In genomic region chr14:103847954-103848719, GRCh38 we compare ENCODE assay signal across 1 cellular context.
TF ChIP-seq lines count a peak whose summit lies in the region.

No MANE protein-coding gene starts in this region.

TF ChIP-seq in HepG2, 621 proteins besides CTCF, POLR2A, EP300 and RAD21 (continued from another document and continues in another):
- TF ChIP-seq ZBED4 (CRISPR knock-in tag; IDR thresholded peaks at IDR 0.05; ENCODE audit: borderline replicate concordance) = peak; percentile 46; the same call in 1 of the 2 replicates
- TF ChIP-seq ZBTB34 (CRISPR knock-in tag; IDR thresholded peaks at IDR 0.05) = no peak
- no peak for TF ChIP-seq ZNF562 (CRISPR knock-in tag; IDR thresholded peaks at IDR 0.05; ENCODE audit: borderline replicate concordance)
- TF ChIP-seq RFX5 (IDR thresholded peaks at IDR 0.05; ENCODE audit: low read depth, low read length) = no peak
- no peak for TF ChIP-seq ZNF616 (CRISPR knock-in tag; IDR thresholded peaks at IDR 0.05; ENCODE audit: low read depth)
- no peak; the same call in 1 of the 2 replicates for TF ChIP-seq ZBTB20 (CRISPR knock-in tag; IDR thresholded peaks at IDR 0.05; ENCODE audit: borderline replicate concordance, low read depth)
- no peak for TF ChIP-seq SP4 (CRISPR knock-in tag; IDR thresholded peaks at IDR 0.05)
- TF ChIP-seq ZNF772 (CRISPR knock-in tag; IDR thresholded peaks at IDR 0.05) = peak; percentile 78
- TF ChIP-seq JUND (CRISPR knock-in tag; IDR thresholded peaks at IDR 0.05) = no peak
- TF ChIP-seq ZFP91 (CRISPR knock-in tag; IDR thresholded peaks at IDR 0.05; ENCODE audit: borderline replicate concordance) = peak; percentile 72; the same call in 1 of the 2 replicates
- TF ChIP-seq JUN (CRISPR knock-in tag; IDR thresholded peaks at IDR 0.05) = no peak
- no peak for TF ChIP-seq SNRNP70 (IDR thresholded peaks at IDR 0.05; ENCODE audit: low read depth, low read length)
- TF ChIP-seq ZNF800 (CRISPR knock-in tag; IDR thresholded peaks at IDR 0.05) = no peak
- TF ChIP-seq ZBTB40 (IDR thresholded peaks at IDR 0.05) = no peak
- TF ChIP-seq ZBTB40 (CRISPR knock-in tag; IDR thresholded peaks at IDR 0.05) = no peak
- TF ChIP-seq GABPB1 (CRISPR knock-in tag; IDR thresholded peaks at IDR 0.05) = peak; percentile 54; the same call in 1 of the 2 replicates
- TF ChIP-seq KDM6A (CRISPR knock-in tag; IDR thresholded peaks at IDR 0.05; ENCODE audit: low read depth) = no peak
- peak; percentile 47; the same call in 1 of the 2 replicates for TF ChIP-seq SPEN (CRISPR knock-in tag; IDR thresholded peaks at IDR 0.05; ENCODE audit: low read depth)
- TF ChIP-seq ZNF326 (CRISPR knock-in tag; IDR thresholded peaks at IDR 0.05; ENCODE audit: borderline replicate concordance) = no peak
- TF ChIP-seq NONO (IDR thresholded peaks at IDR 0.05) = no peak
- no peak for TF ChIP-seq NONO (CRISPR knock-in tag; conservative IDR thresholded peaks at IDR 0.05)
- no peak; the same call in 1 of the 2 replicates for TF ChIP-seq NCOR1 (IDR thresholded peaks at IDR 0.05; ENCODE audit: borderline replicate concordance, low read length)
- peak; percentile 48 for TF ChIP-seq MAX (IDR thresholded peaks at IDR 0.05)
- no peak for TF ChIP-seq ZNF510 (CRISPR knock-in tag; IDR thresholded peaks at IDR 0.05; ENCODE audit: low read depth)
- TF ChIP-seq REL (CRISPR knock-in tag; conservative IDR thresholded peaks at IDR 0.05) = no peak
- TF ChIP-seq ZNF646 (CRISPR knock-in tag; IDR thresholded peaks at IDR 0.05) = no peak
- TF ChIP-seq ZKSCAN1 (IDR thresholded peaks at IDR 0.05; ENCODE audit: low read length) = no peak
